In genomic region chr6:137362878-137363804, GRCh38 we compare ENCODE assay signal across 19 cellular contexts.
DNase-seq lines count a peak whose midpoint lies in the region; ATAC-seq and TF ChIP-seq lines count a peak whose summit lies in the region.
"Had no signal": no experiment of that assay in that cellular context is flagged by ENCODE, and none has a peak within 500 bp of the region (broad histone marks: within the 10 kb centered on the region; RNA-seq: fewer than 3 reads in every experiment).

No MANE protein-coding gene starts in this region.

- peak in 1 of 2 donors; percentile 35 for ATAC-seq in activated T-cell treated with anti-CD3 and anti-CD28 coated beads, Interleukin-2, amount 50 U/mL, for 4 hours
- ATAC-seq in effector memory CD8-positive, alpha-beta T cell (replicated peaks), result no peak
- ATAC-seq: psoas muscle had no signal

- peaks cover 28% of the 10 kb centered on the region for H3K4me1 Mint-ChIP-seq in activated T-cell treated with anti-CD3 and anti-CD28 coated beads, Interleukin-2, amount 50 U/mL, for 4 hours (ENCODE audit: low read depth)
- peaks cover 18 to 25% of the 10 kb centered on the region in 2 donors for H3K4me1 Mint-ChIP-seq in effector memory CD8-positive, alpha-beta T cell (ENCODE audit: low read depth in 2 of 2)

- POLR2A ChIA-PET in PC-9 (lab: Charles Lee; ENCODE audit: unreplicated experiment), result no interaction called here

- no peak for TF ChIP-seq CTCF in PC-9 (conservative IDR thresholded peaks at IDR 0.05)

- no peaks in the 10 kb centered on the region for H3K36me3 Mint-ChIP-seq in activated T-cell treated with anti-CD3 and anti-CD28 coated beads, Interleukin-2, amount 50 U/mL, for 4 hours (ENCODE audit: insufficient read depth)
- peaks cover 7% of the 10 kb centered on the region for H3K36me3 Mint-ChIP-seq in effector memory CD8-positive, alpha-beta T cell (ENCODE audit: insufficient read depth)
- H3K36me3 Mint-ChIP-seq: naive thymus-derived CD8-positive, alpha-beta T cell had no signal

- no peak overlapping the region for H3K4me3 ChIP-seq in PC-9
- H3K4me3 ChIP-seq: HAP-1, lung, Peyer's patch, psoas muscle had no signal

- no peaks in the 10 kb centered on the region for H3K4me1 ChIP-seq in PC-9 (replicated peaks; ENCODE audit: insufficient read depth)
- H3K4me1 ChIP-seq: Peyer's patch, psoas muscle had no signal

- no peaks in the 10 kb centered on the region for H3F3A ChIP-seq in PC-9 (ENCODE audit: insufficient read depth, low read depth)

- CTCF ChIA-PET in PC-9 (lab: Charles Lee), result no interaction called here

- no peaks in the 10 kb centered on the region for H3K27me3 ChIP-seq in PC-9 (ENCODE audit: insufficient read depth, low read depth)
- H3K27me3 ChIP-seq: Peyer's patch had no signal

- H3K9me3 ChIP-seq in PC-9 (ENCODE audit: insufficient read depth, low read depth), result no peaks in the 10 kb centered on the region
- H3K9me3 ChIP-seq: HAP-1, Peyer's patch, psoas muscle had no signal

- peaks cover 2% of the 10 kb centered on the region for H3K27me3 Mint-ChIP-seq in activated T-cell treated with anti-CD3 and anti-CD28 coated beads, Interleukin-2, amount 50 U/mL, for 4 hours (ENCODE audit: low read depth)
- no peaks in the 10 kb centered on the region for H3K27me3 Mint-ChIP-seq in effector memory CD8-positive, alpha-beta T cell

- BruUV-seq in PC-9 (replicated peaks; lab: Mats Ljungman, UMichigan), result no TSS peak

- no peaks in the 10 kb centered on the region for H3K36me3 ChIP-seq in PC-9 (ENCODE audit: low read depth)
- H3K36me3 ChIP-seq: HAP-1, Peyer's patch had no signal

- no peaks in the 10 kb centered on the region for H4K20me1 ChIP-seq in PC-9 (ENCODE audit: insufficient read depth)

- no peak overlapping the region for H3K4me2 ChIP-seq in PC-9

- no peaks in the 10 kb centered on the region for H3K79me2 ChIP-seq in PC-9 (ENCODE audit: low read depth)

- DNase-seq in activated T-cell treated with anti-CD3 and anti-CD28 coated beads, Interleukin-2, amount 50 U/mL, for 4 hours, result no peak
- no peak for DNase-seq in activated T-cell treated with anti-CD3 and anti-CD28 coated beads, Interleukin-2, amount 50 U/mL, for 48 hours
- DNase-seq in PC-9 (peak in 1 of 2 experiments; percentile 30), putamen (ENCODE audit: low spot score) (peak; percentile 83), NAMALWA (ENCODE audit: low spot score) (no peak), T1000 (lab: John Stamatoyannopoulos, UW) (no peak), cerebellar nuclear complex (lab: John Stamatoyannopoulos, UW) (no peak)
- DNase-seq in effector memory CD8-positive, alpha-beta T cell, result no peak
- DNase-seq: activated gamma-delta T cell; cortex of kidney; NCI-H1436 treated with DMSO at 0.1 percent for 48 hours; Peyer's patch; psoas muscle; stimulated activated CD4-positive, alpha-beta T cell treated with anti-CD3 and anti-CD28 coated beads, Interleukin-12 subunit alpha, Interleukin-12 subunit beta, amount 100 ng/mL, for 4 hours; SW 1271 had no signal

- H3K9me2 ChIP-seq in PC-9 (ENCODE audit: insufficient read depth), result no peaks in the 10 kb centered on the region

- intact Hi-C loops in PC-9 (cut with micrococcal nuclease; ENCODE audit: unreplicated experiment), result no loop called here

- no peaks in the 10 kb centered on the region for H3K9me3 Mint-ChIP-seq in activated T-cell treated with anti-CD3 and anti-CD28 coated beads, Interleukin-2, amount 50 U/mL, for 4 hours
- no peaks in the 10 kb centered on the region for H3K9me3 Mint-ChIP-seq in effector memory CD8-positive, alpha-beta T cell
- H3K9me3 Mint-ChIP-seq: naive thymus-derived CD8-positive, alpha-beta T cell had no signal

- H2AFZ ChIP-seq in PC-9, result 0 out of 2 replicates have a peak overlapping the region, but pooled peaks have one; percentile 32

- H3K4me3 Mint-ChIP-seq in activated T-cell treated with anti-CD3 and anti-CD28 coated beads, Interleukin-2, amount 50 U/mL, for 4 hours, result peak overlapping the region; percentile 4
- peak overlapping the region; percentile 7 to 43 for H3K4me3 Mint-ChIP-seq in effector memory CD8-positive, alpha-beta T cell

- peak overlapping the region; percentile 24 to 50 for H3K27ac Mint-ChIP-seq in effector memory CD8-positive, alpha-beta T cell

- H3K27ac ChIP-seq in PC-9, result no peak overlapping the region
- H3K27ac ChIP-seq: epithelial cell of prostate, Peyer's patch, psoas muscle had no signal
